ENCODE assay signal across 11 cellular contexts in genomic region chr3:141384157-141384556, GRCh38. TPM values are rescaled to one million over a fixed set of nuclear protein-coding genes. Genes with fewer than 3 reads are reported as not detected.
DNase-seq lines count a peak whose midpoint lies in the region; ATAC-seq, FAIRE-seq and TF ChIP-seq lines count a peak whose summit lies in the region.
"Had no signal": no experiment of that assay in that cellular context is flagged by ENCODE, and none has a peak within 500 bp of the region (broad histone marks: within the 10 kb centered on the region; RNA-seq: fewer than 3 reads in every experiment).

No MANE protein-coding gene starts in this region.

- H3K4me2 ChIP-seq in OCI-LY3 (ENCODE audit: low read length), result peak overlapping the region; percentile 53

- peaks cover 36% of the 10 kb centered on the region for H3K27me3 ChIP-seq in OCI-LY3 (ENCODE audit: low read depth, low read length)
- H3K27me3 ChIP-seq in esophagus muscularis mucosa, result no peaks in the 10 kb centered on the region
- H3K27me3 ChIP-seq: SJSA1 had no signal

- TF ChIP-seq CTCF in GM12873 (IDR thresholded peaks at IDR 0.05; ENCODE audit: insufficient read depth, low read depth, low read length, missing control alignments) (peak; percentile 5), OCI-LY3 (IDR thresholded peaks at IDR 0.05; ENCODE audit: low read depth, low read length) (no peak), esophagus muscularis mucosa (IDR thresholded peaks at IDR 0.05) (no peak), D721Med (IDR thresholded peaks at IDR 0.05; ENCODE audit: insufficient read depth, missing control alignments) (no peak)

- no peaks in the 10 kb centered on the region for H4K20me1 ChIP-seq in OCI-LY3 (ENCODE audit: insufficient read depth, low read length)

- no peak overlapping the region for H3K27ac ChIP-seq in OCI-LY3 (ENCODE audit: low read length)
- H3K27ac ChIP-seq in esophagus muscularis mucosa (replicated peaks in 1 of 4), result peak overlapping the region; percentile 31 to 65 (median 56)
- H3K27ac ChIP-seq: SJSA1 had no signal

- no peak overlapping the region for H3K9ac ChIP-seq in OCI-LY3 (ENCODE audit: low read length)

- peak overlapping the region; percentile 61 for H3K27ac Mint-ChIP-seq in stimulated activated memory B cell treated with anti-CD40 and anti-IgM and Interleukin-4, amounts not matched to agents 10 μg/mL and 1 μg/mL and 100 μg/mL, for 72 hours

- 85% methylated on average over 4 of the region's 4 CpGs for WGBS in esophagus muscularis mucosa

- H3K4me3 ChIP-seq in OCI-LY3 (ENCODE audit: low read length) (peak overlapping the region; percentile 57; the same call in 1 of the 2 replicates), esophagus muscularis mucosa (peak overlapping the region in 1 of 4 donors; percentile 44)
- H3K4me3 ChIP-seq: SJSA1 had no signal

- H2AFZ ChIP-seq in OCI-LY3 (ENCODE audit: low read depth, low read length), result peak overlapping the region; percentile 61; the same call in 1 of the 2 replicates

- H3K9me3 Mint-ChIP-seq in stimulated activated memory B cell treated with anti-CD40 and anti-IgM and Interleukin-4, amounts not matched to agents 10 μg/mL and 1 μg/mL and 100 μg/mL, for 72 hours, result no peaks in the 10 kb centered on the region

- no peak for FAIRE-seq in D721Med (lab: Jason Lieb, UNC)
- FAIRE-seq in GM12892 (lab: Jason Lieb, UNC), result no peak

- no peaks in the 10 kb centered on the region for H3K27me3 Mint-ChIP-seq in stimulated activated memory B cell treated with anti-CD40 and anti-IgM and Interleukin-4, amounts not matched to agents 10 μg/mL and 1 μg/mL and 100 μg/mL, for 72 hours

- intact Hi-C loops in esophagus muscularis mucosa (cut with DNase I), result no loop called here

- TF ChIP-seq EP300 in esophagus muscularis mucosa (IDR thresholded peaks at IDR 0.05), result no peak

- peaks cover 44% of the 10 kb centered on the region for H3K4me1 Mint-ChIP-seq in stimulated activated memory B cell treated with anti-CD40 and anti-IgM and Interleukin-4, amounts not matched to agents 10 μg/mL and 1 μg/mL and 100 μg/mL, for 72 hours

- peak overlapping the region; percentile 78 for H3K4me3 Mint-ChIP-seq in stimulated activated memory B cell treated with anti-CD40 and anti-IgM and Interleukin-4, amounts not matched to agents 10 μg/mL and 1 μg/mL and 100 μg/mL, for 72 hours

- H3K79me2 ChIP-seq in OCI-LY3 (ENCODE audit: low read length), result no peaks in the 10 kb centered on the region

- no peak for ATAC-seq in stimulated activated memory B cell treated with anti-CD40 and anti-IgM and Interleukin-4, amounts not matched to agents 10 μg/mL and 1 μg/mL and 100 μg/mL, for 72 hours
- ATAC-seq: left colon had no signal

- no peaks in the 10 kb centered on the region for H3K36me3 ChIP-seq in OCI-LY3 (replicated peaks; ENCODE audit: low read depth, low read length)
- peaks cover 0 to 52% (median 0%) of the 10 kb centered on the region in 4 donors for H3K36me3 ChIP-seq in esophagus muscularis mucosa

- TF ChIP-seq POLR2A in esophagus muscularis mucosa (IDR thresholded peaks at IDR 0.05; ENCODE audit: low read depth) (no peak), GM12892 (IDR thresholded peaks at IDR 0.05; ENCODE audit: low read depth, low read length) (no peak)

- H3K36me3 Mint-ChIP-seq in stimulated activated memory B cell treated with anti-CD40 and anti-IgM and Interleukin-4, amounts not matched to agents 10 μg/mL and 1 μg/mL and 100 μg/mL, for 72 hours, result peaks cover 6% of the 10 kb centered on the region

- DNase-seq in esophagus muscularis mucosa (ENCODE audit: extremely low spot score) (no peak), D721Med (ENCODE audit: insufficient read length, low spot score) (no peak), GM12892 (ENCODE audit: insufficient read length) (no peak), midbrain (lab: John Stamatoyannopoulos, UW) (no peak), iPS-NIHi7 (ENCODE audit: extremely low spot score) (no peak)
- DNase-seq: DND-41, left colon had no signal

- peaks cover 13% of the 10 kb centered on the region; the same call in 1 of the 2 replicates for H3K4me1 ChIP-seq in OCI-LY3 (ENCODE audit: low read length)
- H3K4me1 ChIP-seq in esophagus muscularis mucosa, result peaks cover 0 to 51% (median 49%) of the 10 kb centered on the region in 4 donors
- H3K4me1 ChIP-seq: SJSA1 had no signal

- H3K9me3 ChIP-seq in OCI-LY3 (ENCODE audit: insufficient read depth, low read length) (no peaks in the 10 kb centered on the region), esophagus muscularis mucosa (no peaks in the 10 kb centered on the region)
- H3K9me3 ChIP-seq: SJSA1 had no signal

RNA-seq across cellular contexts. Expression of gene ZBTB38, which starts 15.9 kb away (rescaled TPM):
- 100 to 1,000 TPM; 163 to 250 (median 203) TPM for total RNA-seq in esophagus muscularis mucosa
- 101 TPM for polyA plus RNA-seq in GM12892 (2012; ENCODE audit: missing spikeins)
